Comparison of ENCODE assay signal across 20 cellular contexts in the genomic region with DNA sequence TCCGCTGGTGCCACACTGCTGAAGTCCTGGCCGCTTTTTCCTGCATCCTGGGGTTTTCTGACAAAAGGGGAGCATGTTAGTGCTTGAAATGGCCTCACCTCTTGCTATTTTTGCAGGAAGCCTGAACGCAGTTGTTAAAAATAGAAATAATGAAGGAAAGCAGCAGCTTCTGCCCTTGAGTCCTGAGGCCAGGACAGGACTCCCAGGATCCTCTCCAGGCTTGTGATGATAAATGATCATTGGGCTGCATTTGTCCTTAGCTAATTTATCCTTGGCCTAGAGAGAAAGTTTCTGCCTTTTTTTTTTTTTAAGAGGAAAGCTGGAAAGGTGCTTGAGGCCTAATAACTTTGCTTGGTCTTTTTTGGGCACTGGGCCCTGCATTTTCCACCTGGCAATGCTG.
"Had no signal": no experiment of that assay in that cellular context is flagged by ENCODE, and none has a peak within 500 bp of the region (broad histone marks: within the 10 kb centered on the region; RNA-seq: fewer than 3 reads in every experiment).

No MANE protein-coding gene starts in this region.

- H3K9me3 ChIP-seq: mucosa of descending colon, pancreas, prostate gland, stomach had no signal

- H3K4me2 ChIP-seq: hepatocyte had no signal

- H3K36me3 ChIP-seq: pancreas, prostate gland, stomach had no signal

- H3K27ac ChIP-seq: dorsolateral prefrontal cortex, hepatocyte, pancreas, prostate gland had no signal

- H3K4me1 ChIP-seq: pancreas, prostate gland had no signal

- H3K79me2 ChIP-seq: hepatocyte had no signal

- FAIRE-seq: frontal cortex, kidney, pancreas, small intestine had no signal

- ATAC-seq: left colon, mucosa of descending colon, pancreas, sciatic nerve had no signal

- H3K4me3 ChIP-seq: dorsolateral prefrontal cortex, hepatocyte, mucosa of descending colon, pancreas, prostate gland, stomach had no signal

- H3K27me3 ChIP-seq: dorsolateral prefrontal cortex, pancreas had no signal

- DNase-seq: cortex of kidney; dorsolateral prefrontal cortex; effector CD8-positive, alpha-beta T cell; glutamatergic neuron; left colon; mammary epithelial cell; mucosa of descending colon; natural killer cell; nucleus accumbens; small intestine; stimulated activated CD4-positive, alpha-beta T cell treated with anti-CD3 and anti-CD28 coated beads, Interleukin-12 subunit alpha, Interleukin-12 subunit beta, amount 100 ng/mL, for 4 hours; stimulated activated naive CD4-positive, alpha-beta T cell; stomach; trophoblast cell had no signal

- H2AFZ ChIP-seq: hepatocyte had no signal
